In genomic region chr2:96965781-96966514, GRCh38 we compare ENCODE assay signal across 29 cellular contexts. TPM values are rescaled to one million over a fixed set of nuclear protein-coding genes. Genes with fewer than 3 reads are reported as not detected.
DNase-seq lines count a peak whose midpoint lies in the region; ATAC-seq and TF ChIP-seq lines count a peak whose summit lies in the region.
"Had no signal": no experiment of that assay in that cellular context is flagged by ENCODE, and none has a peak within 500 bp of the region (broad histone marks: within the 10 kb centered on the region; RNA-seq: fewer than 3 reads in every experiment).

No MANE protein-coding gene starts in this region.

- no peaks in the 10 kb centered on the region for H3K9me3 Mint-ChIP-seq in activated CD4-positive, alpha-beta memory T cell treated with anti-CD3 and anti-CD28 coated beads, Interleukin-2, amount 10 ng/mL, durations not matched to agents 7 days and 5 days
- H3K9me3 Mint-ChIP-seq in activated CD4-positive, alpha-beta memory T cell treated with anti-CD3 and anti-CD28 coated beads for 36 hours: no peaks in the 10 kb centered on the region
- peaks cover 0 to 6% (median 0%) of the 10 kb centered on the region in 8 donors for H3K9me3 Mint-ChIP-seq in CD4-positive, alpha-beta memory T cell
- H3K9me3 Mint-ChIP-seq in activated CD8-positive, alpha-beta T cell treated with anti-CD3 and anti-CD28 coated beads for 36 hours: no peaks in the 10 kb centered on the region
- H3K9me3 Mint-ChIP-seq in neural progenitor cell: no peaks in the 10 kb centered on the region
- H3K9me3 Mint-ChIP-seq: activated naive CD4-positive, alpha-beta T cell treated with anti-CD3 and anti-CD28 coated beads, Interleukin-2, amount 50 U/mL, for 72 hours; naive B cell had no signal

- H3K27ac ChIP-seq in CD4-positive, alpha-beta memory T cell (ENCODE audit: low read depth, low read length): no peak overlapping the region
- H3K27ac ChIP-seq in neural progenitor cell (no peak overlapping the region), heart right ventricle (no peak overlapping the region)
- H3K27ac ChIP-seq: ascending aorta, epithelial cell of prostate, lower lobe of right lung, SK-N-MC, tibial nerve had no signal

- no peaks in the 10 kb centered on the region for H3K9me3 ChIP-seq in CD4-positive, alpha-beta memory T cell (ENCODE audit: control insufficient read depth in 1 of 2, low read length in 2 of 2)
- no peaks in the 10 kb centered on the region for H3K9me3 ChIP-seq in neural progenitor cell (ENCODE audit: low read depth)
- H3K9me3 ChIP-seq in heart right ventricle: no peaks in the 10 kb centered on the region
- H3K9me3 ChIP-seq: ascending aorta, BE2C, lower lobe of right lung, tibial nerve had no signal

- H3K79me2 ChIP-seq in neural progenitor cell (ENCODE audit: low read depth): no peaks in the 10 kb centered on the region

- H3K27me3 Mint-ChIP-seq in activated CD4-positive, alpha-beta memory T cell treated with anti-CD3 and anti-CD28 coated beads, Interleukin-2, amount 10 ng/mL, durations not matched to agents 7 days and 5 days: no peaks in the 10 kb centered on the region
- H3K27me3 Mint-ChIP-seq in activated CD4-positive, alpha-beta memory T cell treated with anti-CD3 and anti-CD28 coated beads for 36 hours: peaks cover under 1% of the 10 kb centered on the region
- peaks cover 0 to 1% of the 10 kb centered on the region in 2 donors for H3K27me3 Mint-ChIP-seq in CD4-positive, alpha-beta memory T cell
- H3K27me3 Mint-ChIP-seq in activated CD8-positive, alpha-beta T cell treated with anti-CD3 and anti-CD28 coated beads for 36 hours: peaks cover 4% of the 10 kb centered on the region
- peaks cover 17% of the 10 kb centered on the region for H3K27me3 Mint-ChIP-seq in neural progenitor cell (ENCODE audit: insufficient read depth, low read depth)

- no peaks in the 10 kb centered on the region for H3K27me3 ChIP-seq in CD4-positive, alpha-beta memory T cell (ENCODE audit: insufficient read depth, low read length)
- H3K27me3 ChIP-seq in neural progenitor cell: no peaks in the 10 kb centered on the region
- peaks cover 0 to 19% (median 5%) of the 10 kb centered on the region in 7 donors for H3K27me3 ChIP-seq in heart right ventricle
- H3K27me3 ChIP-seq: ascending aorta, BE2C, tibial nerve had no signal

- POLR2A ChIA-PET in activated CD4-positive, alpha-beta memory T cell treated with anti-CD3 and anti-CD28 coated beads, Interleukin-2, amount 10 ng/mL, durations not matched to agents 7 days and 5 days (lab: Charles Lee): interaction anchor here (1.1 kb wide), 1 partner anchor 108 kb away, joined by 4 read pairs; the partner anchor contains the start of gene ANKRD39
- POLR2A ChIA-PET in activated CD4-positive, alpha-beta memory T cell treated with anti-CD3 and anti-CD28 coated beads for 36 hours (lab: Charles Lee): no interaction called here
- POLR2A ChIA-PET in CD4-positive, alpha-beta memory T cell (lab: Charles Lee; ENCODE audit: partially characterized antibody): interaction anchor here (1.9 kb wide), 1 partner anchor 108 kb away, joined by 4 read pairs; the partner anchor contains the start of gene ANKRD39
- POLR2A ChIA-PET in activated CD8-positive, alpha-beta T cell treated with anti-CD3 and anti-CD28 coated beads for 36 hours (lab: Charles Lee): no interaction called here

- no peak overlapping the region for H3K4me3 Mint-ChIP-seq in activated CD4-positive, alpha-beta memory T cell treated with anti-CD3 and anti-CD28 coated beads, Interleukin-2, amount 10 ng/mL, durations not matched to agents 7 days and 5 days
- H3K4me3 Mint-ChIP-seq in activated CD4-positive, alpha-beta memory T cell treated with anti-CD3 and anti-CD28 coated beads for 36 hours: no peak overlapping the region
- peak overlapping the region in 2 of 8 donors; percentile 7 to 48 for H3K4me3 Mint-ChIP-seq in CD4-positive, alpha-beta memory T cell
- H3K4me3 Mint-ChIP-seq in activated CD8-positive, alpha-beta T cell treated with anti-CD3 and anti-CD28 coated beads for 36 hours: no peak overlapping the region
- H3K4me3 Mint-ChIP-seq in neural progenitor cell: no peak overlapping the region
- H3K4me3 Mint-ChIP-seq: naive B cell had no signal

- no peaks in the 10 kb centered on the region for H3K36me3 Mint-ChIP-seq in activated CD4-positive, alpha-beta memory T cell treated with anti-CD3 and anti-CD28 coated beads, Interleukin-2, amount 10 ng/mL, durations not matched to agents 7 days and 5 days (ENCODE audit: low read depth)
- no peaks in the 10 kb centered on the region for H3K36me3 Mint-ChIP-seq in activated CD4-positive, alpha-beta memory T cell treated with anti-CD3 and anti-CD28 coated beads for 36 hours
- H3K36me3 Mint-ChIP-seq in CD4-positive, alpha-beta memory T cell: peaks cover 0 to 3% of the 10 kb centered on the region in 2 donors
- no peaks in the 10 kb centered on the region for H3K36me3 Mint-ChIP-seq in activated CD8-positive, alpha-beta T cell treated with anti-CD3 and anti-CD28 coated beads for 36 hours (ENCODE audit: low read depth)
- H3K36me3 Mint-ChIP-seq in neural progenitor cell: no peaks in the 10 kb centered on the region
- H3K36me3 Mint-ChIP-seq: activated naive CD4-positive, alpha-beta T cell treated with anti-CD3 and anti-CD28 coated beads, Interleukin-2, amount 50 U/mL, for 72 hours; naive B cell had no signal

- intact Hi-C loops in activated CD4-positive, alpha-beta memory T cell treated with anti-CD3 and anti-CD28 coated beads for 36 hours (cut with micrococcal nuclease): no loop called here
- intact Hi-C loops in CD4-positive, alpha-beta memory T cell (cut with micrococcal nuclease): no loop called here
- intact Hi-C loops in activated CD8-positive, alpha-beta T cell treated with anti-CD3 and anti-CD28 coated beads for 36 hours (cut with micrococcal nuclease): loop anchor here (10.0 kb wide), 1 partner anchor 139 kb away; no protein-coding TSS in a partner anchor
- intact Hi-C loops in heart right ventricle (cut with DNase I): loop anchor here in 3 of 10 donors (5.0 to 10.0 kb wide), 3 partner anchors 114 to 331 kb away; partner anchors contain the start of gene KANSL3 (in 1 of the 3)

- CTCF ChIA-PET in activated CD4-positive, alpha-beta memory T cell treated with anti-CD3 and anti-CD28 coated beads, Interleukin-2, amount 10 ng/mL, durations not matched to agents 7 days and 5 days (lab: Charles Lee): interaction anchor here (1.3 to 1.9 kb wide), 2 partner anchors 108 kb away, joined by 3 to 12 read pairs; partner anchors contain the start of gene ANKRD39
- CTCF ChIA-PET in activated CD4-positive, alpha-beta memory T cell treated with anti-CD3 and anti-CD28 coated beads for 36 hours (lab: Charles Lee): interaction anchor here (1.0 to 1.1 kb wide), 2 partner anchors 15 to 97 kb away, joined by 3 to 6 read pairs; no protein-coding TSS in a partner anchor
- CTCF ChIA-PET in CD4-positive, alpha-beta memory T cell (lab: Charles Lee; ENCODE audit: partially characterized antibody): interaction anchor here (0.6 to 1.9 kb wide), 3 partner anchors 27 to 147 kb away, joined by 3 to 7 read pairs (median 3); partner anchors contain the start of gene ANKRD36
- CTCF ChIA-PET in activated CD8-positive, alpha-beta T cell treated with anti-CD3 and anti-CD28 coated beads for 36 hours (lab: Charles Lee): interaction anchor here (1.3 to 5.1 kb wide), 4 partner anchors 14 to 146 kb away, joined by 5 to 45 read pairs (median 6); partner anchors contain the start of genes ANKRD36 and ANKRD39

- H3K4me3 ChIP-seq in CD4-positive, alpha-beta memory T cell (ENCODE audit: low read length in 2 of 2): no peak overlapping the region
- H3K4me3 ChIP-seq in neural progenitor cell (no peak overlapping the region), heart right ventricle (no peak overlapping the region)
- H3K4me3 ChIP-seq: ascending aorta, lower lobe of right lung, SK-N-MC, tibial nerve had no signal

- H3K4me1 Mint-ChIP-seq in activated CD4-positive, alpha-beta memory T cell treated with anti-CD3 and anti-CD28 coated beads, Interleukin-2, amount 10 ng/mL, durations not matched to agents 7 days and 5 days: peaks cover 74% of the 10 kb centered on the region
- H3K4me1 Mint-ChIP-seq in activated CD4-positive, alpha-beta memory T cell treated with anti-CD3 and anti-CD28 coated beads for 36 hours (ENCODE audit: low read depth): peaks cover 64% of the 10 kb centered on the region
- peaks cover 42 to 81% (median 64%) of the 10 kb centered on the region in 4 donors for H3K4me1 Mint-ChIP-seq in CD4-positive, alpha-beta memory T cell
- H3K4me1 Mint-ChIP-seq in activated CD8-positive, alpha-beta T cell treated with anti-CD3 and anti-CD28 coated beads for 36 hours (ENCODE audit: low read depth): peaks cover 71% of the 10 kb centered on the region
- peaks cover 33% of the 10 kb centered on the region for H3K4me1 Mint-ChIP-seq in neural progenitor cell

- ATAC-seq in activated CD8-positive, alpha-beta T cell treated with anti-CD3 and anti-CD28 coated beads for 36 hours: no peak
- no peak for ATAC-seq in heart right ventricle
- ATAC-seq: activated naive CD4-positive, alpha-beta T cell treated with anti-CD3 and anti-CD28 coated beads, Interleukin-2, amount 50 U/mL, for 72 hours; lower lobe of right lung had no signal

- H3K4me1 ChIP-seq in CD4-positive, alpha-beta memory T cell (ENCODE audit: insufficient read depth, low read length): peaks cover 67% of the 10 kb centered on the region
- H3K4me1 ChIP-seq in neural progenitor cell: peaks cover 5% of the 10 kb centered on the region
- H3K4me1 ChIP-seq in heart right ventricle: peaks cover 0 to 10% (median 0%) of the 10 kb centered on the region in 9 donors
- H3K4me1 ChIP-seq: ascending aorta, BE2C had no signal

- WGBS in heart right ventricle, 2 donors: 75 to 78% methylated on average over 7 of the region's 7 CpGs

- peaks cover 2% of the 10 kb centered on the region for H3F3A ChIP-seq in neural progenitor cell (ENCODE audit: low read depth)

- H3K4me2 ChIP-seq in neural progenitor cell: no peak overlapping the region

- H4K20me1 ChIP-seq in neural progenitor cell (ENCODE audit: low read depth): no peaks in the 10 kb centered on the region

- H3K9ac ChIP-seq in neural progenitor cell: no peak overlapping the region

- no peak overlapping the region for H2AFZ ChIP-seq in neural progenitor cell (replicated peaks)

- H3K27ac Mint-ChIP-seq in activated CD4-positive, alpha-beta memory T cell treated with anti-CD3 and anti-CD28 coated beads, Interleukin-2, amount 10 ng/mL, durations not matched to agents 7 days and 5 days: peak overlapping the region; percentile 1
- no peak overlapping the region for H3K27ac Mint-ChIP-seq in activated CD4-positive, alpha-beta memory T cell treated with anti-CD3 and anti-CD28 coated beads for 36 hours
- peak overlapping the region; percentile 76 to 97 (median 90) for H3K27ac Mint-ChIP-seq in CD4-positive, alpha-beta memory T cell
- H3K27ac Mint-ChIP-seq in activated CD8-positive, alpha-beta T cell treated with anti-CD3 and anti-CD28 coated beads for 36 hours: peak overlapping the region; percentile 16
- H3K27ac Mint-ChIP-seq in neural progenitor cell: peak overlapping the region; percentile 91

- DNase-seq in activated CD4-positive, alpha-beta memory T cell treated with anti-CD3 and anti-CD28 coated beads, Interleukin-2, amount 10 ng/mL, durations not matched to agents 7 days and 5 days: no peak
- DNase-seq in activated CD4-positive, alpha-beta memory T cell treated with anti-CD3 and anti-CD28 coated beads for 36 hours: no peak
- no peak for DNase-seq in CD4-positive, alpha-beta memory T cell
- no peak for DNase-seq in activated CD8-positive, alpha-beta T cell treated with anti-CD3 and anti-CD28 coated beads for 36 hours
- DNase-seq in neural progenitor cell (ENCODE audit: low spot score) (no peak), heart right ventricle (no peak), AG20443 (ENCODE audit: low spot score) (no peak), SHP77 (lab: John Stamatoyannopoulos, UW) (no peak)
- DNase-seq: activated CD4-positive, alpha-beta T cell treated with anti-CD3 and anti-CD28 coated beads for 1 hour; BE2C; Calu3; DMS79 treated with DMSO at 0.1 percent for 48 hours; GF-D8; hypothalamus; lower lobe of right lung; midbrain; naive B cell; NCI-H1048; NCI-H1694 treated with DMSO at 0.1 percent for 48 hours; NCI-H446 treated with DMSO at 0.1 percent for 48 hours; occipital lobe; stimulated activated CD4-positive, alpha-beta T cell treated with anti-CD3 and anti-CD28 coated beads, Interleukin-4, amount 100 ng/mL, for 4 hours had no signal

- no peak for TF ChIP-seq CTCF in activated CD8-positive, alpha-beta T cell treated with anti-CD3 and anti-CD28 coated beads for 36 hours (IDR thresholded peaks at IDR 0.05)
- TF ChIP-seq CTCF in neural progenitor cell (IDR thresholded peaks at IDR 0.05) (no peak), heart right ventricle (IDR thresholded peaks at IDR 0.05) (no peak)

- H3K36me3 ChIP-seq in CD4-positive, alpha-beta memory T cell (ENCODE audit: insufficient read depth, low read length): no peaks in the 10 kb centered on the region
- H3K36me3 ChIP-seq in neural progenitor cell (no peaks in the 10 kb centered on the region), heart right ventricle (no peaks in the 10 kb centered on the region)
- H3K36me3 ChIP-seq: ascending aorta, BE2C, lower lobe of right lung, tibial nerve had no signal

RNA-seq across cellular contexts. Expression of gene FAM178B, which starts 20.4 kb away (rescaled TPM):
- total RNA-seq in activated CD4-positive, alpha-beta memory T cell treated with anti-CD3 and anti-CD28 coated beads, Interleukin-2, amount 10 ng/mL, durations not matched to agents 7 days and 5 days: under 1 TPM; 0.48 to 0.65 TPM
- under 1 TPM in 1 of 2 experiments, not detected in 1; 0.12 TPM for total RNA-seq in activated CD4-positive, alpha-beta memory T cell treated with anti-CD3 and anti-CD28 coated beads for 36 hours
- 1 to 10 TPM in 1 of 2 experiments, under 1 TPM in 1; 0.73 to 1.0 TPM for total RNA-seq in CD4-positive, alpha-beta memory T cell
- polyA plus RNA-seq in CD4-positive, alpha-beta memory T cell: not detected
- under 1 TPM; 0.72 to 0.77 TPM for total RNA-seq in activated CD8-positive, alpha-beta T cell treated with anti-CD3 and anti-CD28 coated beads for 36 hours
- total RNA-seq in neural progenitor cell (ENCODE audit: low replicate concordance) (not detected in 2 replicates), heart right ventricle (1 to 10 TPM in 2 of 10 donors, under 1 TPM in 7, not detected in 1; 0.30 to 1.3 (median 0.47) TPM)
- under 1 TPM; 0.30 to 0.80 TPM for polyA plus RNA-seq in heart right ventricle
- total RNA-seq: ascending aorta, Calu3, HT1080, occipital lobe, pulmonary artery endothelial cell had no signal

Comparison
In these comparisons a context has a peak if more than half of its experiments do, and no peak if none do; other contexts are left out.
1. POLR2A ChIA-PET loops: an anchor here in activated CD4-positive, alpha-beta memory T cell treated with anti-CD3 and anti-CD28 coated beads, Interleukin-2, amount 10 ng/mL, durations not matched to agents 7 days and 5 days (1.1 kb wide) and CD4-positive, alpha-beta memory T cell (1.9 kb wide); none called in activated CD4-positive, alpha-beta memory T cell treated with anti-CD3 and anti-CD28 coated beads for 36 hours and activated CD8-positive, alpha-beta T cell treated with anti-CD3 and anti-CD28 coated beads for 36 hours.